ENCODE assay signal across 32 cellular contexts in genomic region chr5:137442660-137443059, GRCh38. TPM values are rescaled to one million over a fixed set of nuclear protein-coding genes. Genes with fewer than 3 reads are reported as not detected.
DNase-seq lines count a peak whose midpoint lies in the region; TF ChIP-seq lines count a peak whose summit lies in the region.
"Had no signal": no experiment of that assay in that cellular context is flagged by ENCODE, and none has a peak within 500 bp of the region (broad histone marks: within the 10 kb centered on the region; RNA-seq: fewer than 3 reads in every experiment).

No MANE protein-coding gene starts in this region.

- no peak for TF ChIP-seq POLR2A in sigmoid colon (IDR thresholded peaks at IDR 0.05)

- H3K4me3 ChIP-seq in coronary artery: no peak overlapping the region
- H3K4me3 ChIP-seq in sigmoid colon: no peak overlapping the region
- H3K4me3 ChIP-seq: BLaER1 treated with 17β-estradiol and CSF1 and Interleukin-3, amounts not matched to agents 10 nM and 100 nM; heart left ventricle; mucosa of descending colon; smooth muscle cell; thyroid gland had no signal

- TF ChIP-seq EP300 in sigmoid colon (IDR thresholded peaks at IDR 0.05): no peak

- no peaks in the 10 kb centered on the region for H3K27me3 ChIP-seq in sigmoid colon
- H3K27me3 ChIP-seq: BLaER1 treated with 17β-estradiol and CSF1 and Interleukin-3, amounts not matched to agents 10 nM and 100 nM; brain microvascular endothelial cell; heart left ventricle; thyroid gland had no signal

- WGBS in sigmoid colon, 2 donors: 34 to 62% methylated on average over 1 of the region's 1 CpG

- H3K27ac ChIP-seq in VCaP: peak overlapping the region; percentile 85
- H3K27ac ChIP-seq in coronary artery: no peak overlapping the region
- no peak overlapping the region for H3K27ac ChIP-seq in sigmoid colon
- H3K27ac ChIP-seq: BLaER1 treated with 17β-estradiol and CSF1 and Interleukin-3, amounts not matched to agents 10 nM and 100 nM; brain microvascular endothelial cell; heart left ventricle; KMS-11; thyroid gland; WERI-Rb-1 had no signal

- DNase-seq in NCI-H1105 (lab: John Stamatoyannopoulos, UW) (peak; percentile 38), NCI-H2081 treated with DMSO at 0.1 percent for 48 hours (lab: John Stamatoyannopoulos, UW) (peak; percentile 76), pons (ENCODE audit: low spot score) (peak; percentile 18), coronary artery (ENCODE audit: low spot score) (no peak), sigmoid colon (no peak), NOMO-1 treated with dmso at 0.1 percent for 144 hours (lab: John Stamatoyannopoulos, UW; ENCODE audit: unreplicated experiment) (no peak)
- DNase-seq: activated CD4-positive, alpha-beta T cell treated with anti-CD3 and anti-CD28 coated beads, Interleukin-2, amount 10 ng/mL, durations not matched to agents 24 days and 14 days; activated naive CD4-positive, alpha-beta T cell treated with anti-CD3 and anti-CD28 coated beads for 36 hours; activated T-cell treated with anti-CD3 and anti-CD28 coated beads, Interleukin-2, amount 50 U/mL, for 48 hours; amniotic stem cell; brain microvascular endothelial cell; DMS79; effector memory CD4-positive, alpha-beta T cell; erythroblast; GF-D8; heart left ventricle; MM.1S; mucosa of descending colon; NCI-H1930; NCI-H510A treated with DMSO at 0.1 percent for 48 hours; SIG-M5; stimulated activated CD4-positive, alpha-beta T cell treated with anti-CD3 and anti-CD28 coated beads, Interleukin-1b, Interleukin-23, amount 100 ng/mL, for 48 hours; stimulated activated CD8-positive, alpha-beta memory T cell treated with anti-CD3 and anti-CD28 coated beads, Interleukin-4, amount 100 ng/mL, for 48 hours; stimulated activated naive CD8-positive, alpha-beta T cell treated with anti-CD3 and anti-CD28 coated beads, Interleukin-15, amount 100 ng/mL, for 72 hours; T-helper 9 cell; thyroid gland; WERI-Rb-1 had no signal

- H3K36me3 ChIP-seq in sigmoid colon: no peaks in the 10 kb centered on the region
- H3K36me3 ChIP-seq: BLaER1 treated with 17β-estradiol and CSF1 and Interleukin-3, amounts not matched to agents 10 nM and 100 nM; brain microvascular endothelial cell; heart left ventricle; thyroid gland; WERI-Rb-1 had no signal

- intact Hi-C loops in sigmoid colon (cut with DNase I): no loop called here

- H3K9me3 ChIP-seq in sigmoid colon: no peaks in the 10 kb centered on the region
- H3K9me3 ChIP-seq: BLaER1 treated with 17β-estradiol and CSF1 and Interleukin-3, amounts not matched to agents 10 nM and 100 nM; heart left ventricle; mucosa of descending colon; thyroid gland had no signal

- H3K4me1 ChIP-seq in sigmoid colon: peaks cover 0 to 18% (median 10%) of the 10 kb centered on the region in 4 donors
- H3K4me1 ChIP-seq: BLaER1 treated with 17β-estradiol and CSF1 and Interleukin-3, amounts not matched to agents 10 nM and 100 nM; heart left ventricle; thyroid gland had no signal

- TF ChIP-seq CTCF in VCaP (conservative IDR thresholded peaks at IDR 0.05) (no peak), coronary artery (IDR thresholded peaks at IDR 0.05) (no peak), sigmoid colon (IDR thresholded peaks at IDR 0.05) (no peak)

RNA-seq across cellular contexts. Expression of gene SPOCK1, which starts 56.5 kb away (rescaled TPM):
- 100 to 1,000 TPM in 1 of 4 donors, 10 to 100 TPM in 3; 33.4 to 104 (median 72.4) TPM for total RNA-seq in sigmoid colon
- 1 to 10 TPM; 2.4 to 3.8 (median 2.8) TPM for polyA plus RNA-seq in sigmoid colon
- total RNA-seq: activated CD4-positive, alpha-beta T cell treated with anti-CD3 and anti-CD28 coated beads, Interleukin-2, amount 10 ng/mL, durations not matched to agents 24 days and 14 days; natural killer cell treated with Interleukin-12 subunit alpha and Interleukin-12 subunit beta and Interleukin-15 and Interleukin-18, amount 100 ng/mL, for 72 hours had no signal

Comparison
In these comparisons a context has a peak if more than half of its experiments do, and no peak if none do; other contexts are left out.
1. DNase-seq: peak in NCI-H1105 (single experiment), NCI-H2081 treated with DMSO at 0.1 percent for 48 hours (single experiment) and pons (single experiment); none in coronary artery (single experiment), sigmoid colon (single experiment) and NOMO-1 treated with dmso at 0.1 percent for 144 hours (single experiment).